Comparison of ENCODE assay signal across 2 cellular contexts in genomic region chr18:21111351-21112139, GRCh38.
TF ChIP-seq lines count a peak whose summit lies in the region.

Gene ROCK1 (minus strand): TSS chr18:21111813. CDS start chr18:21110910, 903 bp downstream.

TF ChIP-seq in IMR-90, 13 proteins besides CTCF, POLR2A, EP300 and RAD21:
- no peak for TF ChIP-seq NFE2L2 (IDR thresholded peaks at IDR 0.05; ENCODE audit: low read depth, low read length)
- TF ChIP-seq ELK1 (IDR thresholded peaks at IDR 0.05; ENCODE audit: borderline replicate concordance, low read depth, low read length): no peak
- no peak for TF ChIP-seq MAFK (IDR thresholded peaks at IDR 0.05; ENCODE audit: low read depth, low read length)
- TF ChIP-seq FOS (IDR thresholded peaks at IDR 0.05; ENCODE audit: low read depth, low read length): no peak
- TF ChIP-seq CHD1 (IDR thresholded peaks at IDR 0.05; ENCODE audit: low read depth, low read length): no peak
- no peak for TF ChIP-seq USF2 (IDR thresholded peaks at IDR 0.05; ENCODE audit: low read depth, low read length)
- peak; percentile 58; the same call in 1 of the 2 replicates for TF ChIP-seq RFX5 (IDR thresholded peaks at IDR 0.05; ENCODE audit: low read depth, low read length)
- TF ChIP-seq MAZ (IDR thresholded peaks at IDR 0.05; ENCODE audit: borderline replicate concordance, low read depth, low read length): peak; percentile 55; the same call in 1 of the 2 replicates
- TF ChIP-seq SMC3 (IDR thresholded peaks at IDR 0.05; ENCODE audit: low read depth, low read length): no peak
- no peak for TF ChIP-seq RCOR1 (IDR thresholded peaks at IDR 0.05; ENCODE audit: insufficient replicate concordance, low read length)
- TF ChIP-seq CEBPB (IDR thresholded peaks at IDR 0.05; ENCODE audit: low read depth, low read length): no peak
- peak; percentile 4; the same call in 1 of the 2 replicates for TF ChIP-seq MXI1 (IDR thresholded peaks at IDR 0.05; ENCODE audit: borderline replicate concordance, low read depth, low read length)
- TF ChIP-seq BHLHE40 (IDR thresholded peaks at IDR 0.05; ENCODE audit: low read depth, low read length): no peak

TF ChIP-seq in endothelial cell of umbilical vein, 7 proteins besides CTCF, POLR2A, EP300 and RAD21:
- TF ChIP-seq GATA2 (IDR thresholded peaks at IDR 0.05; ENCODE audit: insufficient read depth, insufficient read length, low read depth, low read length): no peak
- TF ChIP-seq POLR2AphosphoS5 (IDR thresholded peaks at IDR 0.05; ENCODE audit: insufficient read depth, low read depth, low read length): peak; percentile 56
